Comparison of ENCODE assay signal across 8 cellular contexts in genomic region chr17:7548585-7549400, GRCh38. TPM values are rescaled to one million over a fixed set of nuclear protein-coding genes. Genes with fewer than 3 reads are reported as not detected.
A peak's percentile ranks its signal among the peaks of the same experiment; 100 is the strongest.
DNase-seq lines count a peak whose midpoint lies in the region; ATAC-seq, FAIRE-seq and TF ChIP-seq lines count a peak whose summit lies in the region.

A gene with protein sequence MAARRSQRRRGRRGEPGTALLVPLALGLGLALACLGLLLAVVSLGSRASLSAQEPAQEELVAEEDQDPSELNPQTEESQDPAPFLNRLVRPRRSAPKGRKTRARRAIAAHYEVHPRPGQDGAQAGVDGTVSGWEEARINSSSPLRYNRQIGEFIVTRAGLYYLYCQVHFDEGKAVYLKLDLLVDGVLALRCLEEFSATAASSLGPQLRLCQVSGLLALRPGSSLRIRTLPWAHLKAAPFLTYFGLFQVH (plus strand): TSS chr17:7549058. CDS start chr17:7549154, 96 bp downstream.

- no peak within 1 kb of the TSS for H3K23ac ChIP-seq in H1 (ENCODE audit: insufficient read length)
- H3K23ac ChIP-seq in mesenchymal stem cell (ENCODE audit: low read length in 2 of 2), result peak within 1 kb of the TSS in 1 of 2 experiments; percentile 79

- H3K27ac Mint-ChIP-seq in GM23338, result no peak within 1 kb of the TSS

- WGBS in H1 (ENCODE audit: extremely low coverage in 1 of 2, insufficient coverage in 1 of 2, insufficient read length in 1 of 2, insufficient replicate concordance in 2 of 2, low coverage in 1 of 2, low lambda C conversion rate in 2 of 2, missing lambda C conversion rate in 1 of 2), 2 experiments, result 3% methylated on average over 37 of the region's 65 CpGs; no CpG with 5 or more reads in 1 of the 2 experiments
- 6% methylated on average over 39 of the region's 65 CpGs for WGBS in mesenchymal stem cell

- H3K4ac ChIP-seq in H1 (replicated peaks; ENCODE audit: insufficient read length, low read depth, low read length) (peak within 1 kb of the TSS; percentile 91), mesenchymal stem cell (ENCODE audit: low read depth in 1 of 2, low read length in 2 of 2) (peak within 1 kb of the TSS; percentile 92 to 93)

- H2BK20ac ChIP-seq in H1 (ENCODE audit: low read length), result no peak within 1 kb of the TSS

- peak within 1 kb of the TSS; percentile 60; the same call in 1 of the 2 replicates for H3K18ac ChIP-seq in H1 (ENCODE audit: extremely low read depth, low read length)
- peak within 1 kb of the TSS; percentile 84 to 99 for H3K18ac ChIP-seq in mesenchymal stem cell (ENCODE audit: low read depth in 1 of 2, low read length in 2 of 2)

- H3K4me3 Mint-ChIP-seq in GM23338, result peak within 1 kb of the TSS; percentile 80

- H3K4me2 ChIP-seq in GM23338 (peak within 1 kb of the TSS; percentile 90), H1 (ENCODE audit: insufficient read depth in 1 of 2, low read depth in 2 of 2, low read length in 2 of 2) (peak within 1 kb of the TSS; percentile 70 to 89), mesenchymal stem cell (ENCODE audit: low read length, poor library complexity, severe bottlenecking) (peak within 1 kb of the TSS; percentile 99)

- H3K27me3 Mint-ChIP-seq in GM23338 (ENCODE audit: insufficient read depth, low read depth, poor library complexity), result peaks cover 8% of the 10 kb centered on the region

- peak within 1 kb of the TSS; percentile 95; the same call in 1 of the 2 replicates for H2BK12ac ChIP-seq in H1 (ENCODE audit: low read depth, low read length)
- H2BK12ac ChIP-seq in mesenchymal stem cell (ENCODE audit: low read length in 2 of 2), result peak within 1 kb of the TSS; percentile 77 to 85

- peak within 1 kb of the TSS; percentile 99 for H2AFZ ChIP-seq in GM23338
- peak within 1 kb of the TSS; percentile 86 for H2AFZ ChIP-seq in H1 (ENCODE audit: low read length)
- peak within 1 kb of the TSS; percentile 92 for H2AFZ ChIP-seq in mesenchymal stem cell (ENCODE audit: low read depth, low read length)

- H4K8ac ChIP-seq in H1 (ENCODE audit: extremely low read depth, insufficient read depth, low read length) (peak within 1 kb of the TSS; percentile 89; the same call in 1 of the 2 replicates), mesenchymal stem cell (ENCODE audit: low read length) (peak within 1 kb of the TSS; percentile 99)

- H2AK5ac ChIP-seq in H1 (ENCODE audit: low read depth, low read length) (peak within 1 kb of the TSS; percentile 25; the same call in 1 of the 2 replicates), mesenchymal stem cell (ENCODE audit: low read length, severe bottlenecking) (no peak within 1 kb of the TSS)

- TF ChIP-seq POLR2A in H1 (IDR thresholded peaks at IDR 0.05; ENCODE audit: control extremely low read depth in 1 of 2, low read depth in 2 of 2, low read length in 2 of 2), result no peak

- peaks cover 5% of the 10 kb centered on the region; the same call in 1 of the 2 replicates for H3K4me1 ChIP-seq in GM23338 (ENCODE audit: insufficient read depth)
- peaks cover 0 to 4% (median 3%) of the 10 kb centered on the region in 4 experiments; a peak in 2 of 7 replicates for H3K4me1 ChIP-seq in H1 (replicated peaks in 1 of 4; ENCODE audit: control insufficient read depth in 3 of 4, insufficient read depth in 4 of 4, low read length in 3 of 4)
- peaks cover 15% of the 10 kb centered on the region for H3K4me1 ChIP-seq in mesenchymal stem cell (ENCODE audit: control insufficient read depth, insufficient read depth, low read depth, low read length)

- TF ChIP-seq RAD21 in H1 (IDR thresholded peaks at IDR 0.05 in 1 of 2, conservative IDR thresholded peaks at IDR 0.05 in 1 of 2; ENCODE audit: low read depth in 2 of 2, low read length in 2 of 2), result 0 out of 4 replicates have a peak, but pooled peaks of 1 of the 2 experiments have one; percentile 7

- ATAC-seq in GM23338 (peak; percentile 87), GM18909 (IDR thresholded peaks at IDR 0.05; ENCODE audit: poor library complexity, unreplicated experiment) (no peak)

- FAIRE-seq in H1 (lab: Jason Lieb, UNC), result peak; percentile 71

- peak within 1 kb of the TSS; percentile 93 for H4K91ac ChIP-seq in H1 (replicated peaks; ENCODE audit: insufficient read length, low read length)
- peak within 1 kb of the TSS; percentile 97 for H4K91ac ChIP-seq in mesenchymal stem cell (ENCODE audit: low read length)

- H4K5ac ChIP-seq in H1 (ENCODE audit: insufficient read length, low read depth, low read length), result peak within 1 kb of the TSS; percentile 15

- H3K27me3 ChIP-seq in GM23338 (ENCODE audit: insufficient read depth) (peaks cover 13% of the 10 kb centered on the region), H1 (replicated peaks in 1 of 4; ENCODE audit: control insufficient read depth in 3 of 4, extremely low read depth in 1 of 4, insufficient read depth in 3 of 4, low read length in 3 of 4) (peaks cover 0 to 5% (median 3%) of the 10 kb centered on the region in 4 experiments; a peak in 4 of 7 replicates), mesenchymal stem cell (ENCODE audit: control insufficient read depth in 1 of 2, insufficient read depth in 1 of 2, low read length in 2 of 2) (peaks cover 0 to under 1% of the 10 kb centered on the region in 2 experiments)

- no peak within 1 kb of the TSS for H3K14ac ChIP-seq in H1 (ENCODE audit: insufficient read length)
- H3K14ac ChIP-seq in mesenchymal stem cell (ENCODE audit: low read length in 2 of 2), result peak within 1 kb of the TSS in 1 of 2 experiments; percentile 93

- H3K9me3 ChIP-seq in H1 (ENCODE audit: insufficient read depth in 2 of 2, low read depth in 1 of 2, low read length in 1 of 2) (no peaks in the 10 kb centered on the region), mesenchymal stem cell (ENCODE audit: control insufficient read depth, low read length) (no peaks in the 10 kb centered on the region)

- no peaks in the 10 kb centered on the region for H3K36me3 Mint-ChIP-seq in GM23338 (ENCODE audit: low read depth)

- H2BK15ac ChIP-seq in H1 (ENCODE audit: low read length), result peak within 1 kb of the TSS; percentile 98; the same call in 1 of the 2 replicates
- H2BK15ac ChIP-seq in mesenchymal stem cell (ENCODE audit: low read depth, poor library complexity, severe bottlenecking), result peak within 1 kb of the TSS; percentile 95

- H3K4me3 ChIP-seq in GM23338 (peak within 1 kb of the TSS; percentile 84), H1 (ENCODE audit: extremely low read depth in 1 of 4, insufficient read depth in 2 of 4, low read depth in 3 of 4, low read length in 4 of 4) (peak within 1 kb of the TSS; percentile 56 to 77 (median 70)), mesenchymal stem cell (ENCODE audit: insufficient read depth in 1 of 2, low read depth in 1 of 2, low read length in 2 of 2) (peak within 1 kb of the TSS; percentile 79 to 84)

- H3K79me2 ChIP-seq in GM23338 (replicated peaks; ENCODE audit: insufficient read depth) (no peaks in the 10 kb centered on the region), H1 (ENCODE audit: control insufficient read depth in 1 of 2, insufficient read depth in 2 of 2, low read length in 2 of 2) (no peaks in the 10 kb centered on the region)

- no peaks in the 10 kb centered on the region for H4K20me1 ChIP-seq in GM23338 (replicated peaks; ENCODE audit: insufficient read depth)
- H4K20me1 ChIP-seq in H1 (replicated peaks in 1 of 2; ENCODE audit: control insufficient read depth in 1 of 2, insufficient read depth in 2 of 2, low read length in 2 of 2), result peaks cover 0 to 7% of the 10 kb centered on the region in 2 experiments

- H3K4me1 Mint-ChIP-seq in GM23338, result peaks cover 6% of the 10 kb centered on the region; the same call in 1 of the 3 replicates

- H3K27ac ChIP-seq in GM23338 (ENCODE audit: low read depth) (no peak within 1 kb of the TSS), H1 (ENCODE audit: low read depth, low read length) (no peak within 1 kb of the TSS), mesenchymal stem cell (ENCODE audit: low read length, poor library complexity, severe bottlenecking) (no peak within 1 kb of the TSS)

- H3K79me1 ChIP-seq in H1 (ENCODE audit: low read depth, low read length) (no peaks in the 10 kb centered on the region), mesenchymal stem cell (replicated peaks; ENCODE audit: low read length, poor library complexity, severe bottlenecking) (peaks cover 3% of the 10 kb centered on the region)

- peaks cover 6% of the 10 kb centered on the region; the same call in 1 of the 2 replicates for H3K23me2 ChIP-seq in H1 (ENCODE audit: low read depth, low read length)

- TF ChIP-seq EP300 in H1 (IDR thresholded peaks at IDR 0.05; ENCODE audit: borderline replicate concordance in 1 of 2, low read depth in 2 of 2, low read length in 2 of 2), result no peak

- TF ChIP-seq CTCF in GM23338 (conservative IDR thresholded peaks at IDR 0.05; ENCODE audit: low read depth in 2 of 2) (no peak; a peak in 1 of 4 replicates), H1 (IDR thresholded peaks at IDR 0.05; ENCODE audit: control extremely low read depth in 1 of 3, insufficient read depth in 1 of 3, low read depth in 1 of 3, low read length in 3 of 3) (no peak)

- no peak within 1 kb of the TSS for H3K56ac ChIP-seq in H1 (replicated peaks; ENCODE audit: insufficient read length, low read depth, low read length)

- H3K36me3 ChIP-seq in GM23338 (ENCODE audit: insufficient read depth), result no peaks in the 10 kb centered on the region
- H3K36me3 ChIP-seq in H1 (ENCODE audit: control insufficient read depth in 2 of 4, insufficient read depth in 4 of 4, low read length in 3 of 4), result no peaks in the 10 kb centered on the region
- peaks cover 4% of the 10 kb centered on the region in 2 experiments for H3K36me3 ChIP-seq in mesenchymal stem cell (ENCODE audit: control insufficient read depth in 1 of 2, insufficient read depth in 2 of 2, low read depth in 1 of 2, low read length in 2 of 2)

- no peaks in the 10 kb centered on the region for H3K9me2 ChIP-seq in GM23338 (ENCODE audit: insufficient read depth)

- H2BK5ac ChIP-seq in H1 (ENCODE audit: low read depth, low read length) (peak within 1 kb of the TSS; percentile 78; the same call in 1 of the 2 replicates), mesenchymal stem cell (ENCODE audit: low read depth, low read length, poor library complexity, severe bottlenecking) (peak within 1 kb of the TSS; percentile 9)

- CTCF ChIA-PET in H1 (lab: Charles Lee; ENCODE audit: partially characterized antibody), result interaction anchor here (0.6 to 3.9 kb wide), 5 partner anchors 12 to 59 kb away, joined by 3 to 27 read pairs (median 3); partner anchors contain the start of gene SENP3

- POLR2A ChIA-PET in H1 (lab: Charles Lee; ENCODE audit: partially characterized antibody), result interaction anchor here (0.8 to 37.5 kb wide), 10 partner anchors 9 to 64 kb away, joined by 3 to 1144 read pairs (median 4); partner anchors contain the start of genes CD68, MPDU1, POLR2A and SOX15

- H3K9me3 Mint-ChIP-seq in GM23338, result no peaks in the 10 kb centered on the region

- peaks cover 14% of the 10 kb centered on the region for H3F3A ChIP-seq in GM23338 (replicated peaks; ENCODE audit: low read depth)

- peak within 1 kb of the TSS in 2 of 4 experiments; percentile 25 to 32; a peak in 3 of 7 replicates for H3K9ac ChIP-seq in H1 (replicated peaks in 1 of 4; ENCODE audit: extremely low read depth in 1 of 4, low read depth in 3 of 4, low read length in 3 of 4)
- H3K9ac ChIP-seq in mesenchymal stem cell (ENCODE audit: low read length), result peak within 1 kb of the TSS; percentile 86

- no peak within 1 kb of the TSS for H2BK120ac ChIP-seq in H1 (replicated peaks; ENCODE audit: low read depth, low read length)
- H2BK120ac ChIP-seq in mesenchymal stem cell (ENCODE audit: low read depth, low read length), result peak within 1 kb of the TSS; percentile 91

- peak; percentile 19 for DNase-seq in A172 (ENCODE audit: low spot score)
- DNase-seq in GM23338 (ENCODE audit: low spot score), result peak; percentile 68
- peak; percentile 35 for DNase-seq in activated CD4-positive, alpha-beta T cell treated with anti-CD3 and anti-CD28 coated beads, Interleukin-2, amount 50 U/mL, for 4 hours
- peak in 1 of 2 experiments; percentile 73 for DNase-seq in H1 (ENCODE audit: low read depth in 1 of 2, low spot score in 2 of 2)
- peak; percentile 40 for DNase-seq in mesenchymal stem cell
- peak; percentile 38 for DNase-seq in stimulated activated CD8-positive, alpha-beta memory T cell treated with anti-CD3 and anti-CD28 coated beads, Interleukin-7, amount 100 ng/mL, for 24 hours (ENCODE audit: low read depth)
- no peak for DNase-seq in NCI-H526 (lab: John Stamatoyannopoulos, UW)

RNA-seq across cellular contexts. Expression of the gene that starts here (rescaled TPM):
- 9.3 and 17.0 TPM in 2 replicates for total RNA-seq in A172 (2014; rRNA removed; shearing (Covaris generic))
- 1.6 and 6.0 TPM in 2 replicates for total RNA-seq in GM23338 (2014; rRNA removed; shearing (Covaris generic))
- polyA plus RNA-seq in GM23338 (2016; fragmentation: Nextera tagmentation; extraction: Ambion mirVana) (3.5 and 5.1 TPM in 2 replicates), H1 (2011; rRNA removed) (9.6 and 15.8 TPM in 2 replicates)
- 5.5 and 7.2 TPM in 2 replicates for total RNA-seq in H1 (2021; fragmentation: NEBNext Ultra II Directional; extraction: Animal tissue kit (Norgen Biotek cat#: 25700))
- polyA plus RNA-seq in H1 (2011; cell fraction: cytosol; rRNA removed), result 9.6 TPM
- polyA plus RNA-seq in H1 (2011; cell fraction: nucleus; rRNA removed), result 7.6 TPM
- polyA plus RNA-seq in H1 (2012, experiment 1 of 2), result 4.4 to 8.2 TPM (median 6.9 TPM) in 4 replicates
- 7.5 TPM for polyA plus RNA-seq in H1 (2012, experiment 2 of 2)
- polyA plus RNA-seq in H1 (2013, experiment 1 of 2), result 7.2 TPM
- 8.3 TPM for polyA plus RNA-seq in H1 (2013, experiment 2 of 2)
- polyA minus RNA-seq in H1 (2011; rRNA and poly(A)+ RNA removed), result 0.56 and 2.6 TPM in 2 replicates
- polyA minus RNA-seq in H1 (2011; cell fraction: cytosol; rRNA and poly(A)+ RNA removed), result 0.95 TPM
- 0.60 TPM for polyA minus RNA-seq in H1 (2011; cell fraction: nucleus; rRNA and poly(A)+ RNA removed)
- 24.0 TPM for polyA plus RNA-seq in mesenchymal stem cell (2013, experiment 1 of 2)
- polyA plus RNA-seq in mesenchymal stem cell (2013, experiment 2 of 2), result 23.6 TPM

Comparison
In these comparisons a context has a peak if more than half of its experiments do, and no peak if none do; other contexts are left out.
1. DNase-seq: peak in A172 (single experiment), GM23338 (single experiment), activated CD4-positive, alpha-beta T cell treated with anti-CD3 and anti-CD28 coated beads, Interleukin-2, amount 50 U/mL, for 4 hours (2 of 2), mesenchymal stem cell (single experiment) and stimulated activated CD8-positive, alpha-beta memory T cell treated with anti-CD3 and anti-CD28 coated beads, Interleukin-7, amount 100 ng/mL, for 24 hours (single experiment); none in NCI-H526 (0 of 2).
2. Peak in every context shown above with its lines, with median percentiles within 50 percentile points of each other: H2AFZ ChIP-seq, H3K4me2 ChIP-seq and H3K4me3 ChIP-seq.